22 cellular contexts compared by ENCODE assay signal in the genomic region with DNA sequence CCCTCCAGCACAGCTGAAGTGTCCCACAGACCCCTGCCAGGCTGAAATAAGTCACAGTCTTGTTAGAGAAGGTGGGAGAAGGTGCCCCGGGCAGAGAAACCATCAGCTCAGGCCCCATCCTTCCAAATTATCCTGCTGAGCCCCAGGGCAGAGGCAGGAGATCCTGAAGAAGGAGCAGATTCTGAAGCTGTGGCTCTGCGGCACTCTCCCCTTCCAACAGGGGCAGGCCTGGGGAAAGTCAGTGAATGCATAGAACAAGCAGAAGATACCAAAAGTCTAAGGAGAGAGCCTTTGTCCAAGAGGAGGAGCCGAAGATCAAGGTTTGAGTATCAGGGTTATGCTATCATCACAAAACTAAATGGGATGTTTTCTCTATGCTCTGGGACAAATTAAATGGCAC.
"Had no signal": no experiment of that assay in that cellular context is flagged by ENCODE, and none has a peak within 500 bp of the region (broad histone marks: within the 10 kb centered on the region; RNA-seq: fewer than 3 reads in every experiment).

No MANE protein-coding gene starts in this region.

- H3K27ac ChIP-seq: pancreas, prostate gland, suprapubic skin, tibial artery had no signal

- ATAC-seq: naive thymus-derived CD8-positive, alpha-beta T cell; pancreas; T-helper 17 cell; WTC11 had no signal

- H3K27me3 ChIP-seq: pancreas, suprapubic skin had no signal

- H3K4me1 ChIP-seq: pancreas, prostate gland, tibial artery had no signal

- H3K36me3 ChIP-seq: pancreas, prostate gland, suprapubic skin, tibial artery had no signal

- H3K4me3 ChIP-seq: pancreas, prostate gland, suprapubic skin, tibial artery had no signal

- H3K9me3 ChIP-seq: pancreas, prostate gland, suprapubic skin, tibial artery had no signal

- DNase-seq: activated CD4-positive, alpha-beta memory T cell treated with anti-CD3 and anti-CD28 coated beads, Interleukin-2, amount 10 ng/mL, durations not matched to agents 7 days and 5 days; activated CD4-positive, alpha-beta T cell treated with anti-CD3 and anti-CD28 coated beads for 1 hour; activated CD4-positive, alpha-beta T cell treated with anti-CD3 and anti-CD28 coated beads, Interleukin-2, amount 10 ng/mL, durations not matched to agents 7 days and 5 days; activated CD8-positive, alpha-beta memory T cell treated with anti-CD3 and anti-CD28 coated beads, Interleukin-2, amount 50 U/mL, for 48 hours; activated gamma-delta T cell; activated naive CD4-positive, alpha-beta T cell treated with anti-CD3 and anti-CD28 coated beads, Interleukin-2, amount 50 U/mL, for 16 hours; activated T-cell treated with anti-CD3 and anti-CD28 coated beads, Interleukin-2, amount 50 U/mL, for 24 hours; amygdala; effector CD4-positive, alpha-beta T cell; hypothalamus; immature natural killer cell; naive thymus-derived CD8-positive, alpha-beta T cell; nucleus accumbens; retina; stimulated activated naive CD4-positive, alpha-beta T cell; T-helper 17 cell; T1000 had no signal
